1 cellular context compared by ENCODE assay signal in genomic region chr10:70333268-70333667, GRCh38.
TF ChIP-seq lines count a peak whose summit lies in the region.

No MANE protein-coding gene starts in this region.

TF ChIP-seq in IMR-90, 13 proteins besides CTCF, POLR2A, EP300 and RAD21:
- TF ChIP-seq CHD1 (IDR thresholded peaks at IDR 0.05; ENCODE audit: low read depth, low read length) = no peak
- no peak for TF ChIP-seq USF2 (IDR thresholded peaks at IDR 0.05; ENCODE audit: low read depth, low read length)
- no peak for TF ChIP-seq NFE2L2 (IDR thresholded peaks at IDR 0.05; ENCODE audit: low read depth, low read length)
- TF ChIP-seq MXI1 (IDR thresholded peaks at IDR 0.05; ENCODE audit: borderline replicate concordance, low read depth, low read length) = no peak
- no peak for TF ChIP-seq BHLHE40 (IDR thresholded peaks at IDR 0.05; ENCODE audit: low read depth, low read length)
